In the genomic region with DNA sequence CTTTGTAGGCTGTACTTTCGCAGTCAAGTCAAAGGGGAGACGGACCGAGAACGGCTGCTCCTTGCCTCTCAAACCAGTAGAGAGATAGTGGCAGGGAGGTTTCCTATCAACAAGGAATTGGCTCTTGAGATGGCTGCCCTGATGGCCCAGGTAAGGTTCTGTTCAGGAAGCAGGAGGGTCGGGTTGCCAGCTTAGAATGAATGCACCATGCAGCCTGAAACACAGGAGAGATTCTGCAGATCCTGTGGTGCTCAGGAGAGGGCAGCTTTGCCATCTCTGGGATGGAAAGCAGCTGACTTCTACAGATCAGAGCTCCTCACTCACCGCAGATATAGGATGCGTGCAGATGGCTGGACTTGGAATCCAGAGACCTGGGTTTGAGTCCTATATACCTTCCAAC, we compare ENCODE assay signal across 1 cellular context.
TF ChIP-seq lines count a peak whose summit lies in the region.

No MANE protein-coding gene starts in this region.

TF ChIP-seq in HepG2, 621 proteins besides CTCF, POLR2A, EP300 and RAD21:
- TF ChIP-seq PHF8 (CRISPR knock-in tag; IDR thresholded peaks at IDR 0.05) = no peak
- TF ChIP-seq, protein P1, sequence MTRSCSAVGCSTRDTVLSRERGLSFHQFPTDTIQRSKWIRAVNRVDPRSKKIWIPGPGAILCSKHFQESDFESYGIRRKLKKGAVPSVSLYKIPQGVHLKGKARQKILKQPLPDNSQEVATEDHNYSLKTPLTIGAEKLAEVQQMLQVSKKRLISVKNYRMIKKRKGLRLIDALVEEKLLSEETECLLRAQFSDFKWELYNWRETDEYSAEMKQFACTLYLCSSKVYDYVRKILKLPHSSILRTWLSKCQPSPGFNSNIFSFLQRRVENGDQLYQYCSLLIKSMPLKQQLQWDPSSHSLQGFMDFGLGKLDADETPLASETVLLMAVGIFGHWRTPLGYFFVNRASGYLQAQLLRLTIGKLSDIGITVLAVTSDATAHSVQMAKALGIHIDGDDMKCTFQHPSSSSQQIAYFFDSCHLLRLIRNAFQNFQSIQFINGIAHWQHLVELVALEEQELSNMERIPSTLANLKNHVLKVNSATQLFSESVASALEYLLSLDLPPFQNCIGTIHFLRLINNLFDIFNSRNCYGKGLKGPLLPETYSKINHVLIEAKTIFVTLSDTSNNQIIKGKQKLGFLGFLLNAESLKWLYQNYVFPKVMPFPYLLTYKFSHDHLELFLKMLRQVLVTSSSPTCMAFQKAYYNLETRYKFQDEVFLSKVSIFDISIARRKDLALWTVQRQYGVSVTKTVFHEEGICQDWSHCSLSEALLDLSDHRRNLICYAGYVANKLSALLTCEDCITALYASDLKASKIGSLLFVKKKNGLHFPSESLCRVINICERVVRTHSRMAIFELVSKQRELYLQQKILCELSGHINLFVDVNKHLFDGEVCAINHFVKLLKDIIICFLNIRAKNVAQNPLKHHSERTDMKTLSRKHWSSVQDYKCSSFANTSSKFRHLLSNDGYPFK (CRISPR knock-in tag; IDR thresholded peaks at IDR 0.05; ENCODE audit: borderline replicate concordance) = no peak
- TF ChIP-seq SRSF9 (IDR thresholded peaks at IDR 0.05; ENCODE audit: borderline replicate concordance, insufficient read depth, low read depth, low read length, poor library complexity, severe bottlenecking) = no peak
- no peak for TF ChIP-seq NPAS2 (CRISPR knock-in tag; IDR thresholded peaks at IDR 0.05; ENCODE audit: borderline replicate concordance)
- no peak for TF ChIP-seq SMC3 (IDR thresholded peaks at IDR 0.05; ENCODE audit: low read length)
- TF ChIP-seq JDP2 (CRISPR knock-in tag; IDR thresholded peaks at IDR 0.05; ENCODE audit: borderline replicate concordance) = no peak
- TF ChIP-seq, protein P2, sequence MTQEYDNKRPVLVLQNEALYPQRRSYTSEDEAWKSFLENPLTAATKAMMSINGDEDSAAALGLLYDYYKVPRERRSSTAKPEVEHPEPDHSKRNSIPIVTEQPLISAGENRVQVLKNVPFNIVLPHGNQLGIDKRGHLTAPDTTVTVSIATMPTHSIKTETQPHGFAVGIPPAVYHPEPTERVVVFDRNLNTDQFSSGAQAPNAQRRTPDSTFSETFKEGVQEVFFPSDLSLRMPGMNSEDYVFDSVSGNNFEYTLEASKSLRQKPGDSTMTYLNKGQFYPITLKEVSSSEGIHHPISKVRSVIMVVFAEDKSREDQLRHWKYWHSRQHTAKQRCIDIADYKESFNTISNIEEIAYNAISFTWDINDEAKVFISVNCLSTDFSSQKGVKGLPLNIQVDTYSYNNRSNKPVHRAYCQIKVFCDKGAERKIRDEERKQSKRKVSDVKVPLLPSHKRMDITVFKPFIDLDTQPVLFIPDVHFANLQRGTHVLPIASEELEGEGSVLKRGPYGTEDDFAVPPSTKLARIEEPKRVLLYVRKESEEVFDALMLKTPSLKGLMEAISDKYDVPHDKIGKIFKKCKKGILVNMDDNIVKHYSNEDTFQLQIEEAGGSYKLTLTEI (CRISPR knock-in tag; conservative IDR thresholded peaks at IDR 0.05) = no peak
- no peak for TF ChIP-seq KDM2A (CRISPR knock-in tag; IDR thresholded peaks at IDR 0.05; ENCODE audit: borderline replicate concordance, low read depth)
- TF ChIP-seq ZNF496 (CRISPR knock-in tag; IDR thresholded peaks at IDR 0.05; ENCODE audit: insufficient replicate concordance) = no peak
- TF ChIP-seq ZNF605 (CRISPR knock-in tag; IDR thresholded peaks at IDR 0.05) = no peak
- TF ChIP-seq KDM3A (CRISPR knock-in tag; IDR thresholded peaks at IDR 0.05; ENCODE audit: low read depth) = no peak
- no peak for TF ChIP-seq ZBTB3 (CRISPR knock-in tag; IDR thresholded peaks at IDR 0.05; ENCODE audit: borderline replicate concordance, low read depth)
- no peak for TF ChIP-seq KLF11 (CRISPR knock-in tag; IDR thresholded peaks at IDR 0.05)
- no peak for TF ChIP-seq ZNF619 (CRISPR knock-in tag; IDR thresholded peaks at IDR 0.05)
- no peak for TF ChIP-seq KMT2A (CRISPR knock-in tag; IDR thresholded peaks at IDR 0.05)
